19 cellular contexts compared by ENCODE assay signal in the genomic region with DNA sequence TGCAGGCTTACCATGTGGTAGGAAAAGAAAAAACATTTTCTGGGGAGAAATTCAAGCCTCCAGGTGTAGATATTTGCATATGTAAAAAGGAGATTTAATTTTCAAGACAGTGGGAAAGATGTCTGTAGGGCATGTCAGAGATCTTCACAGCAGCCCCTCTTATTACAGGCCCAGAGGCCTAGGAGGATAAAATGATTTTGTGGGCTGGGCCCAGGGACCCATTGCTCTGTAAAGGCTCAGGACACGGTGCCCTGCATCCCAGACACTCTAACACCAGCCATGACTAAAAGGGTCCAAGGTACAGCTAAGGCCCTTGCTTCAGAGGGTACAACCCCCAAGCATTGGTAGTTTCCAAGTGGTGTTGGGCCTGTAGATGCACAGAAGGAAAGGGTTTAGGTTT.
DNase-seq lines count a peak whose midpoint lies in the region; ATAC-seq, FAIRE-seq and TF ChIP-seq lines count a peak whose summit lies in the region.
"Had no signal": no experiment of that assay in that cellular context is flagged by ENCODE, and none has a peak within 500 bp of the region (broad histone marks: within the 10 kb centered on the region; RNA-seq: fewer than 3 reads in every experiment).

No MANE protein-coding gene starts in this region.

- 0% methylated on average over 1 of the region's 1 CpG for WGBS in A549 (ENCODE audit: missing lambda C conversion rate)
- 67% methylated on average over 1 of the region's 1 CpG; no CpG with 5 or more reads in 1 of the 2 donors for WGBS in gastroesophageal sphincter (ENCODE audit: low coverage in 1 of 2), 2 donors

- CTCF ChIA-PET in A549 (lab: Yijun Ruan, JAX), result no interaction called here

- no peaks in the 10 kb centered on the region for H3K36me3 ChIP-seq in gastroesophageal sphincter

- TF ChIP-seq CTCF in A549 (IDR thresholded peaks at IDR 0.05), result no peak
- TF ChIP-seq CTCF in gastroesophageal sphincter (IDR thresholded peaks at IDR 0.05), result no peak

- TF ChIP-seq RAD21 in A549 (conservative IDR thresholded peaks at IDR 0.05 in 1 of 2, IDR thresholded peaks at IDR 0.05 in 1 of 2), result no peak

- no peak for ATAC-seq in A549
- ATAC-seq in gastroesophageal sphincter, result peak; percentile 22
- ATAC-seq in GM21619 (IDR thresholded peaks at IDR 0.05; ENCODE audit: unreplicated experiment), result no peak

- H3K27me3 ChIP-seq in gastroesophageal sphincter, result no peaks in the 10 kb centered on the region

- no peaks in the 10 kb centered on the region for H3K4me1 ChIP-seq in A549
- no peaks in the 10 kb centered on the region for H3K4me1 ChIP-seq in gastroesophageal sphincter
- H3K4me1 ChIP-seq: Caco-2 had no signal

- TF ChIP-seq POLR2A in A549 (IDR thresholded peaks at IDR 0.05; ENCODE audit: low read length), result no peak
- TF ChIP-seq POLR2A in gastroesophageal sphincter (IDR thresholded peaks at IDR 0.05), result no peak

- no peak overlapping the region for H3K4me3 ChIP-seq in A549
- no peak overlapping the region for H3K4me3 ChIP-seq in gastroesophageal sphincter
- H3K4me3 ChIP-seq: GM23248 had no signal

- H3K27ac ChIP-seq in A549 (no peak overlapping the region), gastroesophageal sphincter (no peak overlapping the region)
- H3K27ac ChIP-seq: GM23248 had no signal

- POLR2A ChIA-PET in A549 (lab: Yijun Ruan, JAX), result no interaction called here

- TF ChIP-seq EP300 in A549 (IDR thresholded peaks at IDR 0.05) (no peak), gastroesophageal sphincter (IDR thresholded peaks at IDR 0.05) (no peak)

- DNase-seq in A549 (ENCODE audit: low read depth in 1 of 2, low spot score in 1 of 2) (no peak), OCI-M1 (lab: John Stamatoyannopoulos, UW) (peak; percentile 11), NCI-H82 (lab: John Stamatoyannopoulos, UW) (no peak), SHP77 treated with DMSO at 0.1 percent for 48 hours (lab: John Stamatoyannopoulos, UW) (no peak)
- DNase-seq: 8988T; C1 segment of cervical spinal cord; CD4-positive, alpha-beta memory T cell; DMS153; DMS79 treated with DMSO at 0.1 percent for 48 hours; GF-D8; GM23248; H7; HCEC 1CT had no signal

- H3K9me3 ChIP-seq in A549, result peaks cover 13% of the 10 kb centered on the region; the same call in 2 of the 3 replicates
- peaks cover 0 to 31% (median 0%) of the 10 kb centered on the region in 3 donors for H3K9me3 ChIP-seq in gastroesophageal sphincter

- no peak overlapping the region for H3K4me2 ChIP-seq in A549

- no peak for FAIRE-seq in A549 (lab: Jason Lieb, UNC)
- FAIRE-seq: GM12891, GM18507, H1 had no signal

TF ChIP-seq in A549, 52 proteins besides CTCF, POLR2A, EP300 and RAD21:
- TF ChIP-seq ZFP36 (IDR thresholded peaks at IDR 0.05; ENCODE audit: borderline replicate concordance, partially characterized antibody) (peak; percentile 80), RARB (CRISPR knock-in tag; IDR thresholded peaks at IDR 0.05) (no peak)
